1 cellular context compared by ENCODE assay signal in genomic region chr6:168301648-168302398, GRCh38.
TF ChIP-seq lines count a peak whose summit lies in the region.

No MANE protein-coding gene starts in this region.

TF ChIP-seq in HepG2, 621 proteins besides CTCF, POLR2A, EP300 and RAD21 (continued from another document and continues in another):
- TF ChIP-seq NFAT5 (CRISPR knock-in tag; IDR thresholded peaks at IDR 0.05): no peak
- peak; percentile 53; the same call in 1 of the 2 replicates for TF ChIP-seq KDM2A (CRISPR knock-in tag; IDR thresholded peaks at IDR 0.05; ENCODE audit: borderline replicate concordance, low read depth)
- TF ChIP-seq ZNF800 (CRISPR knock-in tag; IDR thresholded peaks at IDR 0.05): no peak; the same call in 1 of the 2 replicates
- TF ChIP-seq, protein P1, sequence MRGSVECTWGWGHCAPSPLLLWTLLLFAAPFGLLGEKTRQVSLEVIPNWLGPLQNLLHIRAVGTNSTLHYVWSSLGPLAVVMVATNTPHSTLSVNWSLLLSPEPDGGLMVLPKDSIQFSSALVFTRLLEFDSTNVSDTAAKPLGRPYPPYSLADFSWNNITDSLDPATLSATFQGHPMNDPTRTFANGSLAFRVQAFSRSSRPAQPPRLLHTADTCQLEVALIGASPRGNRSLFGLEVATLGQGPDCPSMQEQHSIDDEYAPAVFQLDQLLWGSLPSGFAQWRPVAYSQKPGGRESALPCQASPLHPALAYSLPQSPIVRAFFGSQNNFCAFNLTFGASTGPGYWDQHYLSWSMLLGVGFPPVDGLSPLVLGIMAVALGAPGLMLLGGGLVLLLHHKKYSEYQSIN (CRISPR knock-in tag; IDR thresholded peaks at IDR 0.05; ENCODE audit: borderline replicate concordance): no peak
- TF ChIP-seq, protein P2, sequence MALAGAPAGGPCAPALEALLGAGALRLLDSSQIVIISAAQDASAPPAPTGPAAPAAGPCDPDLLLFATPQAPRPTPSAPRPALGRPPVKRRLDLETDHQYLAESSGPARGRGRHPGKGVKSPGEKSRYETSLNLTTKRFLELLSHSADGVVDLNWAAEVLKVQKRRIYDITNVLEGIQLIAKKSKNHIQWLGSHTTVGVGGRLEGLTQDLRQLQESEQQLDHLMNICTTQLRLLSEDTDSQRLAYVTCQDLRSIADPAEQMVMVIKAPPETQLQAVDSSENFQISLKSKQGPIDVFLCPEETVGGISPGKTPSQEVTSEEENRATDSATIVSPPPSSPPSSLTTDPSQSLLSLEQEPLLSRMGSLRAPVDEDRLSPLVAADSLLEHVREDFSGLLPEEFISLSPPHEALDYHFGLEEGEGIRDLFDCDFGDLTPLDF (CRISPR knock-in tag; IDR thresholded peaks at IDR 0.05): no peak
- no peak for TF ChIP-seq ZFP36L2 (CRISPR knock-in tag; IDR thresholded peaks at IDR 0.05)
- no peak; the same call in 1 of the 2 replicates for TF ChIP-seq ZNF34 (CRISPR knock-in tag; IDR thresholded peaks at IDR 0.05; ENCODE audit: borderline replicate concordance)
- no peak for TF ChIP-seq ZNF768 (CRISPR knock-in tag; IDR thresholded peaks at IDR 0.05)
- peak; percentile 96; the same call in 1 of the 2 replicates for TF ChIP-seq FOXO4 (CRISPR knock-in tag; conservative IDR thresholded peaks at IDR 0.05)
- TF ChIP-seq NAIF1 (CRISPR knock-in tag; IDR thresholded peaks at IDR 0.05; ENCODE audit: borderline replicate concordance): no peak
- peak; percentile 85 for TF ChIP-seq FOSL2 (CRISPR knock-in tag; IDR thresholded peaks at IDR 0.05)
- peak; percentile 61; the same call in 1 of the 2 replicates for TF ChIP-seq PRDM15 (CRISPR knock-in tag; IDR thresholded peaks at IDR 0.05)
- TF ChIP-seq NCOA5 (CRISPR knock-in tag; IDR thresholded peaks at IDR 0.05): no peak
- 0 out of 2 replicates have a peak, but pooled peaks have one; percentile 6 for TF ChIP-seq ZNF430 (CRISPR knock-in tag; IDR thresholded peaks at IDR 0.05)
- TF ChIP-seq ZKSCAN5 (CRISPR knock-in tag; IDR thresholded peaks at IDR 0.05): no peak
- no peak for TF ChIP-seq ZNF382 (CRISPR knock-in tag; IDR thresholded peaks at IDR 0.05; ENCODE audit: borderline replicate concordance)
- no peak for TF ChIP-seq NR3C1 (CRISPR knock-in tag; IDR thresholded peaks at IDR 0.05)
- TF ChIP-seq MAFG (CRISPR knock-in tag; IDR thresholded peaks at IDR 0.05): peak; percentile 90
- peak; percentile 63; the same call in 1 of the 2 replicates for TF ChIP-seq HMG20B (CRISPR knock-in tag; conservative IDR thresholded peaks at IDR 0.05)
- TF ChIP-seq MATR3 (CRISPR knock-in tag; IDR thresholded peaks at IDR 0.05): no peak
- no peak for TF ChIP-seq ATF1 (CRISPR knock-in tag; IDR thresholded peaks at IDR 0.05)
- TF ChIP-seq KAT2B (IDR thresholded peaks at IDR 0.05; ENCODE audit: borderline replicate concordance, low read depth, low read length): no peak
- TF ChIP-seq, protein P3, sequence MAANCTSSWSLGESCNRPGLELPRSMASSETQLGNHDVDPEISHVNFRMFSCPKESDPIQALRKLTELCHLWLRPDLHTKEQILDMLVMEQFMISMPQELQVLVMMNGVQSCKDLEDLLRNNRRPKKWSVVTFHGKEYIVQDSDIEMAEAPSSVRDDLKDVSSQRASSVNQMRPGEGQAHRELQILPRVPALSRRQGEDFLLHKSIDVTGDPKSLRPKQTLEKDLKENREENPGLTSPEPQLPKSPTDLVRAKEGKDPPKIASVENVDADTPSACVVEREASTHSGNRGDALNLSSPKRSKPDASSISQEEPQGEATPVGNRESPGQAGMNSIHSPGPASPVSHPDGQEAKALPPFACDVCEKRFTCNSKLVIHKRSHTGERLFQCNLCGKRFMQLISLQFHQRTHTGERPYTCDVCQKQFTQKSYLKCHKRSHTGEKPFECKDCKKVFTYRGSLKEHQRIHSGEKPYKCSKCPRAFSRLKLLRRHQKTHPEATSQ (CRISPR knock-in tag; IDR thresholded peaks at IDR 0.05; ENCODE audit: borderline replicate concordance): no peak
- TF ChIP-seq, protein P4, sequence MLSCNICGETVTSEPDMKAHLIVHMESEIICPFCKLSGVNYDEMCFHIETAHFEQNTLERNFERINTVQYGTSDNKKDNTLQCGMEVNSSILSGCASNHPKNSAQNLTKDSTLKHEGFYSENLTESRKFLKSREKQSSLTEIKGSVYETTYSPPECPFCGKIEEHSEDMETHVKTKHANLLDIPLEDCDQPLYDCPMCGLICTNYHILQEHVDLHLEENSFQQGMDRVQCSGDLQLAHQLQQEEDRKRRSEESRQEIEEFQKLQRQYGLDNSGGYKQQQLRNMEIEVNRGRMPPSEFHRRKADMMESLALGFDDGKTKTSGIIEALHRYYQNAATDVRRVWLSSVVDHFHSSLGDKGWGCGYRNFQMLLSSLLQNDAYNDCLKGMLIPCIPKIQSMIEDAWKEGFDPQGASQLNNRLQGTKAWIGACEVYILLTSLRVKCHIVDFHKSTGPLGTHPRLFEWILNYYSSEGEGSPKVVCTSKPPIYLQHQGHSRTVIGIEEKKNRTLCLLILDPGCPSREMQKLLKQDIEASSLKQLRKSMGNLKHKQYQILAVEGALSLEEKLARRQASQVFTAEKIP (CRISPR knock-in tag; IDR thresholded peaks at IDR 0.05; ENCODE audit: borderline replicate concordance): no peak
- 0 out of 2 replicates have a peak, but pooled peaks have one; percentile 29 for TF ChIP-seq ZBTB2 (CRISPR knock-in tag; IDR thresholded peaks at IDR 0.05; ENCODE audit: low read depth)
- TF ChIP-seq HDAC6 (IDR thresholded peaks at IDR 0.05; ENCODE audit: low read depth, low read length): no peak
- peak; percentile 93 to 98 for TF ChIP-seq MAFK (conservative IDR thresholded peaks at IDR 0.05 in 1 of 2, IDR thresholded peaks at IDR 0.05 in 1 of 2; ENCODE audit: low read length in 2 of 2)
- TF ChIP-seq, protein P5, sequence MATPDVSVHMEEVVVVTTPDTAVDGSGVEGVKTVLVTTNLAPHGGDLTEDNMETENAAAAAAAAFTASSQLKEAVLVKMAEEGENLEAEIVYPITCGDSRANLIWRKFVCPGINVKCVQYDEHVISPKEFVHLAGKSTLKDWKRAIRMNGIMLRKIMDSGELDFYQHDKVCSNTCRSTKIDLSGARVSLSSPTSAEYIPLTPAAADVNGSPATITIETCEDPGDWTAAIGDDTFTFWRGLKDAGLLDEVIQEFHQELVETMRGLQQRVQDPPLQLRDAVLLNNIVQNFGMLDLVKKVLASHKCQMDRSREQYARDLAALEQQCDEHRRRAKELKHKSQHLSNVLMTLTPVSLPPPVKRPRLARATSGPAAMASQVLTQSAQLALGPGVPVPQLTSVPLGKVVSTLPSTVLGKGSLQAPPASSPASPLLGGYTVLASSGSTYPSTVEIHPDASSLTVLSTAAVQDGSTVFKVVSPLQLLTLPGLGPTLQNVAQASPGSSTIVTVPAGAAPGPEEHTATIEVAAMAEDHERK (CRISPR knock-in tag; IDR thresholded peaks at IDR 0.05; ENCODE audit: low read depth): no peak
- peak; percentile 88; the same call in 1 of the 2 replicates for TF ChIP-seq ZNF780A (CRISPR knock-in tag; IDR thresholded peaks at IDR 0.05)
- no peak for TF ChIP-seq ATRX (CRISPR knock-in tag; IDR thresholded peaks at IDR 0.05; ENCODE audit: borderline replicate concordance)
- peak; percentile 47; the same call in 1 of the 2 replicates for TF ChIP-seq MTF2 (CRISPR knock-in tag; IDR thresholded peaks at IDR 0.05; ENCODE audit: borderline replicate concordance)
- TF ChIP-seq, protein P6, sequence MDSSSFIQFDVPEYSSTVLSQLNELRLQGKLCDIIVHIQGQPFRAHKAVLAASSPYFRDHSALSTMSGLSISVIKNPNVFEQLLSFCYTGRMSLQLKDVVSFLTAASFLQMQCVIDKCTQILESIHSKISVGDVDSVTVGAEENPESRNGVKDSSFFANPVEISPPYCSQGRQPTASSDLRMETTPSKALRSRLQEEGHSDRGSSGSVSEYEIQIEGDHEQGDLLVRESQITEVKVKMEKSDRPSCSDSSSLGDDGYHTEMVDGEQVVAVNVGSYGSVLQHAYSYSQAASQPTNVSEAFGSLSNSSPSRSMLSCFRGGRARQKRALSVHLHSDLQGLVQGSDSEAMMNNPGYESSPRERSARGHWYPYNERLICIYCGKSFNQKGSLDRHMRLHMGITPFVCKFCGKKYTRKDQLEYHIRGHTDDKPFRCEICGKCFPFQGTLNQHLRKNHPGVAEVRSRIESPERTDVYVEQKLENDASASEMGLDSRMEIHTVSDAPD (CRISPR knock-in tag; IDR thresholded peaks at IDR 0.05): no peak
- no peak for TF ChIP-seq ZNF883 (CRISPR knock-in tag; IDR thresholded peaks at IDR 0.05; ENCODE audit: not compliant biosample characterization)
